ENCODE assay signal across 19 cellular contexts in the genomic region with DNA sequence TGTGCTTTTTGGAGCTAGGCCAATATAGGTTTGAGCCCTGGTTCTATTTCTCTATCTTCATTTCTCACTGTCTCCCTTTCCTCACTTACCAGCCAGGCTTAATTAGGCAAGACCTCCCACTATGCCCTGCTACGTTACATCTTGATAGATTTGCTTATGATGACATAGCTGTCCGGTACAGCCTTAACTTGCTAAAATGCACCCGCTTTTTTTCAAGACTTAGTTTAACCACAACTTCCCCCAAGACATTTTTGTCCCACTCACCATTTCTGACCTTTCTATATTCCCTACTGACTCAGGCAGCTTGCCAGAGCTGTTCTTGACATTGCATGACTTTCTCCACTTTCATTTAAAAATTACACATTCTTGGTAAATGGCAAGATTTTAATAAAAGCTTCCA.
DNase-seq lines count a peak whose midpoint lies in the region; TF ChIP-seq lines count a peak whose summit lies in the region.
"Had no signal": no experiment of that assay in that cellular context is flagged by ENCODE, and none has a peak within 500 bp of the region (broad histone marks: within the 10 kb centered on the region; RNA-seq: fewer than 3 reads in every experiment).

No MANE protein-coding gene starts in this region.

- no peak for TF ChIP-seq POLR2A in Peyer's patch (IDR thresholded peaks at IDR 0.05)

- BruUV-seq in A673 (replicated peaks; lab: Mats Ljungman, UMichigan): no TSS peak

- no peaks in the 10 kb centered on the region for H3K27me3 ChIP-seq in brain microvascular endothelial cell (replicated peaks)
- no peaks in the 10 kb centered on the region for H3K27me3 ChIP-seq in osteoblast (ENCODE audit: insufficient read depth, low read length)
- no peaks in the 10 kb centered on the region for H3K27me3 ChIP-seq in A673 (replicated peaks; ENCODE audit: insufficient read depth, low read depth, low read length, poor library complexity)
- no peaks in the 10 kb centered on the region for H3K27me3 ChIP-seq in Peyer's patch
- H3K27me3 ChIP-seq: transverse colon had no signal

- DNase-seq in GM03348 (ENCODE audit: low spot score): peak; percentile 8
- peak; percentile 88 for DNase-seq in NOMO-1 treated with dmso at 0.1 percent for 144 hours (lab: John Stamatoyannopoulos, UW; ENCODE audit: unreplicated experiment)
- DNase-seq in brain microvascular endothelial cell: peak; percentile 67
- no peak for DNase-seq in osteoblast (ENCODE audit: insufficient read length, low spot score, missing footprints)
- DNase-seq in A673 (ENCODE audit: low spot score): no peak
- no peak for DNase-seq in NCI-H526 (lab: John Stamatoyannopoulos, UW)
- DNase-seq in Peyer's patch: no peak
- DNase-seq in NCI-H1092 treated with DMSO at 0.1 percent for 48 hours (lab: John Stamatoyannopoulos, UW): no peak
- DNase-seq: amygdala; DND-41; glutamatergic neuron; NCI-H2029 treated with DMSO at 0.1 percent for 48 hours; NCI-H526 treated with DMSO at 0.1 percent for 48 hours; stimulated activated CD4-positive, alpha-beta T cell treated with anti-CD3 and anti-CD28 coated beads, Interleukin-12 subunit alpha, Interleukin-12 subunit beta, amount 100 ng/mL, for 4 hours; stimulated activated naive CD4-positive, alpha-beta T cell; transverse colon had no signal

- intact Hi-C loops in A673 (cut with micrococcal nuclease; ENCODE audit: unreplicated experiment): no loop called here

- in situ Hi-C loops in brain microvascular endothelial cell (cut with HindIII; ENCODE audit: low pct_ligation_motif_present, low sequenced_read_pairs): no loop called here

- no peaks in the 10 kb centered on the region for H3K9me3 ChIP-seq in osteoblast (ENCODE audit: low read depth, low read length)
- no peaks in the 10 kb centered on the region for H3K9me3 ChIP-seq in A673 (ENCODE audit: low read depth, low read length, poor library complexity, severe bottlenecking)
- no peaks in the 10 kb centered on the region for H3K9me3 ChIP-seq in Peyer's patch
- H3K9me3 ChIP-seq: transverse colon had no signal

- TF ChIP-seq CTCF in brain microvascular endothelial cell (IDR thresholded peaks at IDR 0.05; ENCODE audit: low read depth, low read length, missing control alignments) (no peak), osteoblast (IDR thresholded peaks at IDR 0.05; ENCODE audit: extremely low read depth, low read depth, low read length) (no peak), A673 (conservative IDR thresholded peaks at IDR 0.05; ENCODE audit: low read depth, low read length) (no peak), Peyer's patch (IDR thresholded peaks at IDR 0.05) (no peak)

- H3K36me3 ChIP-seq in brain microvascular endothelial cell (replicated peaks): no peaks in the 10 kb centered on the region
- peaks cover 15% of the 10 kb centered on the region for H3K36me3 ChIP-seq in osteoblast (ENCODE audit: insufficient read depth, low read length)
- no peaks in the 10 kb centered on the region for H3K36me3 ChIP-seq in A673 (ENCODE audit: insufficient read depth, low read length, poor library complexity, severe bottlenecking)
- no peaks in the 10 kb centered on the region for H3K36me3 ChIP-seq in Peyer's patch
- H3K36me3 ChIP-seq: transverse colon had no signal

- no peak overlapping the region for H3K4me2 ChIP-seq in osteoblast (ENCODE audit: insufficient read depth, low read length)

- no peaks in the 10 kb centered on the region for H3K79me2 ChIP-seq in osteoblast (ENCODE audit: insufficient read depth, low read length)

- POLR2A ChIA-PET in A673 (lab: Charles Lee; ENCODE audit: low non-redundant PET): no interaction called here

- CTCF ChIA-PET in A673 (lab: Charles Lee): no interaction called here

- H3K27ac ChIP-seq in brain microvascular endothelial cell: peak overlapping the region; percentile 68
- H3K27ac ChIP-seq in osteoblast (ENCODE audit: low read depth, low read length): peak overlapping the region; percentile 48
- no peak overlapping the region for H3K27ac ChIP-seq in A673 (ENCODE audit: low read depth, low read length, poor library complexity, severe bottlenecking)
- no peak overlapping the region for H3K27ac ChIP-seq in Peyer's patch
- H3K27ac ChIP-seq: epithelial cell of prostate, RWPE1, transverse colon had no signal

- H3K4me3 ChIP-seq in brain microvascular endothelial cell (ENCODE audit: low read depth, low read length): no peak overlapping the region
- no peak overlapping the region for H3K4me3 ChIP-seq in osteoblast (ENCODE audit: insufficient read depth, low read length)
- no peak overlapping the region for H3K4me3 ChIP-seq in A673 (ENCODE audit: low read depth, low read length, poor library complexity, severe bottlenecking)
- no peak overlapping the region for H3K4me3 ChIP-seq in Peyer's patch
- H3K4me3 ChIP-seq: lung, transverse colon had no signal

- no peak overlapping the region for H2AFZ ChIP-seq in osteoblast (ENCODE audit: low read length)

- H4K20me1 ChIP-seq in osteoblast (ENCODE audit: insufficient read depth, low read length): no peaks in the 10 kb centered on the region

- H3K4me1 ChIP-seq in osteoblast (ENCODE audit: insufficient read depth, low read length) (peaks cover 16% of the 10 kb centered on the region), A673 (ENCODE audit: insufficient read depth, low read length, poor library complexity, severe bottlenecking) (no peaks in the 10 kb centered on the region), Peyer's patch (no peaks in the 10 kb centered on the region)

Comparison
In these comparisons a context has a peak if more than half of its experiments do, and no peak if none do; other contexts are left out.
1. DNase-seq: peak in GM03348 (single experiment), NOMO-1 treated with dmso at 0.1 percent for 144 hours (single experiment) and brain microvascular endothelial cell (single experiment); none in osteoblast (single experiment), A673 (single experiment), NCI-H526 (0 of 2), Peyer's patch (0 of 3) and NCI-H1092 treated with DMSO at 0.1 percent for 48 hours (single experiment).
2. H3K27ac ChIP-seq: peak in brain microvascular endothelial cell (single experiment) and osteoblast (single experiment); none in A673 (single experiment) and Peyer's patch (0 of 4).